ENCODE assay signal across 8 cellular contexts in genomic region chr2:201450910-201451329, GRCh38. TPM values are rescaled to one million over a fixed set of nuclear protein-coding genes. Genes with fewer than 3 reads are reported as not detected.
DNase-seq lines count a peak whose midpoint lies in the region; ATAC-seq and TF ChIP-seq lines count a peak whose summit lies in the region.

No MANE protein-coding gene starts in this region.

- no peak for TF ChIP-seq CTCF in omental fat pad (IDR thresholded peaks at IDR 0.05)

- POLR2A ChIA-PET in activated CD4-positive, alpha-beta T cell treated with anti-CD3 and anti-CD28 coated beads, Interleukin-2, amount 10 ng/mL, durations not matched to agents 7 days and 5 days (lab: Charles Lee): interaction anchor here (0.5 to 1.5 kb wide), 5 partner anchors 18 to 268 kb away, joined by 3 to 4 read pairs (median 3); partner anchors contain the start of gene CASP10

- H3K9me3 Mint-ChIP-seq in activated CD4-positive, alpha-beta T cell treated with anti-CD3 and anti-CD28 coated beads, Interleukin-2, amount 10 ng/mL, durations not matched to agents 7 days and 5 days: no peaks in the 10 kb centered on the region

- in situ Hi-C loops in SK-MEL-5 (cut with HindIII; ENCODE audit: low pct_unique_long_range_greater_than_20kb, low sequenced_read_pairs): no loop called here

- ATAC-seq in HG03108 (IDR thresholded peaks at IDR 0.05; ENCODE audit: unreplicated experiment): peak; percentile 20
- peak; percentile 43 for ATAC-seq in omental fat pad (ENCODE audit: low FRiP score)

- DNase-seq in activated CD4-positive, alpha-beta T cell treated with anti-CD3 and anti-CD28 coated beads, Interleukin-2, amount 10 ng/mL, durations not matched to agents 7 days and 5 days: no peak
- no peak for DNase-seq in activated CD4-positive, alpha-beta T cell treated with anti-CD3 and anti-CD28 coated beads, Interleukin-2, amount 50 U/mL, for 48 hours
- peak; percentile 18 for DNase-seq in SK-MEL-5 (ENCODE audit: low read depth, low spot score)
- DNase-seq in fibroblast of gingiva (ENCODE audit: low read depth): peak; percentile 26
- DNase-seq in omental fat pad (ENCODE audit: low spot score): no peak
- DNase-seq in kidney tubule cell (ENCODE audit: low spot score): no peak
- DNase-seq in activated CD4-positive, alpha-beta T cell treated with anti-CD3 and anti-CD28 coated beads, Interleukin-2, amount 50 U/mL, for 1 hour: no peak

- CTCF ChIA-PET in activated CD4-positive, alpha-beta T cell treated with anti-CD3 and anti-CD28 coated beads, Interleukin-2, amount 10 ng/mL, durations not matched to agents 7 days and 5 days (lab: Charles Lee): interaction anchor here (0.5 to 2.6 kb wide), 14 partner anchors 10 to 1880 kb away, joined by 3 to 17 read pairs (median 4); partner anchors contain the start of gene CLK1

- peaks cover 58% of the 10 kb centered on the region for H3K4me1 Mint-ChIP-seq in activated CD4-positive, alpha-beta T cell treated with anti-CD3 and anti-CD28 coated beads, Interleukin-2, amount 10 ng/mL, durations not matched to agents 7 days and 5 days

- H3K36me3 Mint-ChIP-seq in activated CD4-positive, alpha-beta T cell treated with anti-CD3 and anti-CD28 coated beads, Interleukin-2, amount 10 ng/mL, durations not matched to agents 7 days and 5 days (ENCODE audit: low read depth): peaks cover 29% of the 10 kb centered on the region

- peak overlapping the region; percentile 98 for H3K27ac Mint-ChIP-seq in activated CD4-positive, alpha-beta T cell treated with anti-CD3 and anti-CD28 coated beads, Interleukin-2, amount 10 ng/mL, durations not matched to agents 7 days and 5 days

- H3K27me3 Mint-ChIP-seq in activated CD4-positive, alpha-beta T cell treated with anti-CD3 and anti-CD28 coated beads, Interleukin-2, amount 10 ng/mL, durations not matched to agents 7 days and 5 days: no peaks in the 10 kb centered on the region

- peak overlapping the region; percentile 95 for H3K4me3 Mint-ChIP-seq in activated CD4-positive, alpha-beta T cell treated with anti-CD3 and anti-CD28 coated beads, Interleukin-2, amount 10 ng/mL, durations not matched to agents 7 days and 5 days

RNA-seq across cellular contexts. Expression of gene TRAK2, which starts 0.3 kb away (rescaled TPM):
- total RNA-seq in activated CD4-positive, alpha-beta T cell treated with anti-CD3 and anti-CD28 coated beads, Interleukin-2, amount 10 ng/mL, durations not matched to agents 7 days and 5 days: 10 to 100 TPM; 54.9 to 58.3 TPM
- total RNA-seq in SK-MEL-5 (2014; rRNA removed; shearing (Covaris generic)): 53.7 and 59.1 TPM in 2 replicates
- polyA plus RNA-seq in SK-MEL-5 (2015; cell fraction: cytosol; rRNA removed): 37.1 and 52.3 TPM in 2 replicates
- 70.4 and 74.0 TPM in 2 replicates for polyA plus RNA-seq in SK-MEL-5 (2015; cell fraction: nucleus; rRNA removed)
- total RNA-seq in omental fat pad: 10 to 100 TPM; 37.9 to 73.0 (median 52.9) TPM

RNA-seq across cellular contexts. Expression of gene STRADB, which starts 0.6 kb away (rescaled TPM):
- 10 to 100 TPM; 25.1 to 27.9 TPM for total RNA-seq in activated CD4-positive, alpha-beta T cell treated with anti-CD3 and anti-CD28 coated beads, Interleukin-2, amount 10 ng/mL, durations not matched to agents 7 days and 5 days
- 52.9 and 64.2 TPM in 2 replicates for total RNA-seq in SK-MEL-5 (2014; rRNA removed; shearing (Covaris generic))
- 28.4 and 52.4 TPM in 2 replicates for polyA plus RNA-seq in SK-MEL-5 (2015; cell fraction: cytosol; rRNA removed)
- polyA plus RNA-seq in SK-MEL-5 (2015; cell fraction: nucleus; rRNA removed): 45.1 and 52.4 TPM in 2 replicates
- 10 to 100 TPM; 13.0 to 38.3 (median 29.3) TPM for total RNA-seq in omental fat pad

Comparison
In these comparisons a context has a peak if more than half of its experiments do, and no peak if none do; other contexts are left out.
1. DNase-seq: peak in SK-MEL-5 (single experiment) and fibroblast of gingiva (single experiment); none in activated CD4-positive, alpha-beta T cell treated with anti-CD3 and anti-CD28 coated beads, Interleukin-2, amount 10 ng/mL, durations not matched to agents 7 days and 5 days (single experiment), activated CD4-positive, alpha-beta T cell treated with anti-CD3 and anti-CD28 coated beads, Interleukin-2, amount 50 U/mL, for 48 hours (0 of 2), omental fat pad (single experiment), kidney tubule cell (single experiment) and activated CD4-positive, alpha-beta T cell treated with anti-CD3 and anti-CD28 coated beads, Interleukin-2, amount 50 U/mL, for 1 hour (single experiment).